ENCODE assay signal across 35 cellular contexts in the genomic region with DNA sequence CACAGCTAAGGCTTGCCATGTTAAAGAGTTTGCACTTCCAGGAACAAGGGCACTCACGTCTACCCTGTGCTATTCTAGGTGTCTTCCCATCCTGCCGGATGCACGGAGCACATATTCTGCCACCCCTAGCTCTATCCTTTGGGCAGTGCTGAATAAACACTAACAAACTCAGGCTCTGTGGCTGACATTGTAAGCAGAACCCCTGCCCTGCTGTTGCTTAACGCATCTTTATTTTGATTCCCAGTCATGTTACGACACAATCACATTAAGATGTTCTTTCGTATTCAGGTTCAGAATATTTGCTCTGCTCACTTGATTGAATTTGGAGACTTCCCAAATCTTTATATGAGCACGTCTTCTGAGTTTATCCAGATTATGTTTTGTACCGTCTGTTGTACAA. TPM values are rescaled to one million over a fixed set of nuclear protein-coding genes. Genes with fewer than 3 reads are reported as not detected.
"Had no signal": no experiment of that assay in that cellular context is flagged by ENCODE, and none has a peak within 500 bp of the region (broad histone marks: within the 10 kb centered on the region; RNA-seq: fewer than 3 reads in every experiment).

No MANE protein-coding gene starts in this region.

- H3K9me3 ChIP-seq: ascending aorta had no signal

- FAIRE-seq: K562, RCC 7860 had no signal

- H2AFZ ChIP-seq: PC-9 had no signal

- H3K27ac ChIP-seq: ascending aorta, PC-9, RWPE1 had no signal

- ATAC-seq: activated CD8-positive, alpha-beta T cell treated with anti-CD3 and anti-CD28 coated beads for 36 hours; activated T-cell treated with anti-CD3 and anti-CD28 coated beads, Interleukin-2, amount 50 U/mL, for 72 hours; activated T-helper 17 cell treated with anti-CD3 and anti-CD28 coated beads, Interleukin-2, amount 50 U/mL, for 72 hours; K562; Right ventricle myocardium inferior; SK-N-SH treated with all-trans-retinoic acid at 6 μM for 48 hours; T-cell had no signal

- H3K27me3 ChIP-seq: ascending aorta had no signal

- H3K36me3 ChIP-seq: ascending aorta had no signal

- H3K4me2 ChIP-seq: PC-9 had no signal

- H3K4me3 ChIP-seq: ascending aorta, K562, PC-9 had no signal

- DNase-seq: activated CD4-positive, alpha-beta T cell treated with anti-CD3 and anti-CD28 coated beads, Interleukin-2, amount 10 ng/mL, durations not matched to agents 24 days and 14 days; activated CD4-positive, alpha-beta T cell treated with anti-CD3 and anti-CD28 coated beads, Interleukin-2, amount 50 U/mL, for 4 hours; activated CD8-positive, alpha-beta T cell treated with anti-CD3 and anti-CD28 coated beads for 36 hours; activated effector memory CD4-positive, alpha-beta T cell treated with anti-CD3 and anti-CD28 coated beads, Interleukin-2, amount 50 U/mL, for 16 hours; activated naive CD4-positive, alpha-beta T cell; activated naive CD4-positive, alpha-beta T cell treated with anti-CD3 and anti-CD28 coated beads, Interleukin-2, amount 50 U/mL, for 16 hours; activated naive CD8-positive, alpha-beta T cell treated with anti-CD3 and anti-CD28 coated beads for 36 hours; activated T-cell treated with anti-CD3 and anti-CD28 coated beads, Interleukin-2, amount 50 U/mL, for 1 hour; activated T-cell treated with anti-CD3 and anti-CD28 coated beads, Interleukin-2, amount 50 U/mL, for 72 hours; amniotic stem cell; MV-4-11; NCI-H1092 treated with DMSO at 0.1 percent for 48 hours; NCI-H1417; NCI-H146; NCI-H187; NCI-H2029 treated with DMSO at 0.1 percent for 48 hours; NCI-H2107; NCI-H2171; NCI-H446; NCI-H510A treated with DMSO at 0.1 percent for 48 hours; NCI-H69; NK-92 treated with Interleukin-12 subunit alpha and Interleukin-12 subunit beta, amount 100 ng/mL, for 24 hours; PC-9; SIG-M5; T-cell; T-helper 2 cell; T-helper 9 cell had no signal

RNA-seq across cellular contexts. Expression of a gene that starts 41.6 kb away (rescaled TPM):
- total RNA-seq: PC-9 had no signal

RNA-seq across cellular contexts. Expression of a gene that starts 56.5 kb away (rescaled TPM):
- total RNA-seq: ascending aorta, PC-9, SK-MEL-5 had no signal
- polyA plus RNA-seq: K562 had no signal
